In genomic region chr1:50968884-50969610, GRCh38 we compare ENCODE assay signal across 1 cellular context.
TF ChIP-seq lines count a peak whose summit lies in the region.

No MANE protein-coding gene starts in this region.

TF ChIP-seq in HepG2, 621 proteins besides CTCF, POLR2A, EP300 and RAD21 (continued from another document and continues in another):
- TF ChIP-seq ZNF318 (CRISPR knock-in tag; IDR thresholded peaks at IDR 0.05) (no peak), ZFX (CRISPR knock-in tag; IDR thresholded peaks at IDR 0.05; ENCODE audit: low read depth) (no peak; the same call in 1 of the 2 replicates), CREB1 (IDR thresholded peaks at IDR 0.05) (no peak), CREB1 (CRISPR knock-in tag; IDR thresholded peaks at IDR 0.05) (no peak), SOX13 (IDR thresholded peaks at IDR 0.05) (no peak), SOX13 (CRISPR knock-in tag; conservative IDR thresholded peaks at IDR 0.05 in 1 of 2, IDR thresholded peaks at IDR 0.05 in 1 of 2) (no peak), ZNF512 (CRISPR knock-in tag; IDR thresholded peaks at IDR 0.05) (no peak), ZNF607 (CRISPR knock-in tag; IDR thresholded peaks at IDR 0.05; ENCODE audit: borderline replicate concordance) (no peak), ARID2 (CRISPR knock-in tag; IDR thresholded peaks at IDR 0.05; ENCODE audit: borderline replicate concordance) (no peak), MLXIP (CRISPR knock-in tag; IDR thresholded peaks at IDR 0.05; ENCODE audit: borderline replicate concordance) (no peak), ZZZ3 (CRISPR knock-in tag; IDR thresholded peaks at IDR 0.05; ENCODE audit: borderline replicate concordance) (no peak), ZNF142 (CRISPR knock-in tag; IDR thresholded peaks at IDR 0.05) (no peak), THAP7 (CRISPR knock-in tag; IDR thresholded peaks at IDR 0.05) (no peak), CC2D1A (CRISPR knock-in tag; IDR thresholded peaks at IDR 0.05) (no peak), ZNF737 (CRISPR knock-in tag; IDR thresholded peaks at IDR 0.05; ENCODE audit: borderline replicate concordance) (0 out of 2 replicates have a peak, but pooled peaks have one; percentile 37), ZNF556 (CRISPR knock-in tag; IDR thresholded peaks at IDR 0.05; ENCODE audit: borderline replicate concordance) (no peak), ZNF691 (CRISPR knock-in tag; IDR thresholded peaks at IDR 0.05; ENCODE audit: borderline replicate concordance, low read depth) (peak; percentile 31; the same call in 1 of the 2 replicates), HNRNPK (IDR thresholded peaks at IDR 0.05; ENCODE audit: low read depth, low read length, poor library complexity, severe bottlenecking) (no peak), KAT2B (IDR thresholded peaks at IDR 0.05; ENCODE audit: borderline replicate concordance, low read depth, low read length) (no peak), RBM22 (optimal IDR thresholded peaks at IDR 0.05; ENCODE audit: low read length) (no peak), ZNF549 (CRISPR knock-in tag; IDR thresholded peaks at IDR 0.05) (no peak), ZKSCAN8 (CRISPR knock-in tag; IDR thresholded peaks at IDR 0.05; ENCODE audit: borderline replicate concordance) (no peak), ZBED4 (CRISPR knock-in tag; IDR thresholded peaks at IDR 0.05; ENCODE audit: borderline replicate concordance) (no peak), ZNF101 (CRISPR knock-in tag; IDR thresholded peaks at IDR 0.05; ENCODE audit: borderline replicate concordance, low read depth) (no peak), XRCC5 (optimal IDR thresholded peaks at IDR 0.05; ENCODE audit: low read length) (no peak), ZNF773 (CRISPR knock-in tag; IDR thresholded peaks at IDR 0.05; ENCODE audit: borderline replicate concordance) (no peak), FOXC1 (CRISPR knock-in tag; IDR thresholded peaks at IDR 0.05; ENCODE audit: borderline replicate concordance) (no peak), PITX1 (CRISPR knock-in tag; IDR thresholded peaks at IDR 0.05) (no peak), ZNF234 (CRISPR knock-in tag; conservative IDR thresholded peaks at IDR 0.05) (no peak), NFE2L1 (CRISPR knock-in tag; IDR thresholded peaks at IDR 0.05; ENCODE audit: borderline replicate concordance) (no peak), GLI4 (CRISPR knock-in tag; IDR thresholded peaks at IDR 0.05; ENCODE audit: borderline replicate concordance) (no peak), SRF (IDR thresholded peaks at IDR 0.05; ENCODE audit: low read depth, low read length) (no peak), TGIF2 (CRISPR knock-in tag; IDR thresholded peaks at IDR 0.05) (no peak), ZNF33B (CRISPR knock-in tag; IDR thresholded peaks at IDR 0.05) (no peak), ZFAT (CRISPR knock-in tag; conservative IDR thresholded peaks at IDR 0.05) (no peak)
